Comparison of ENCODE assay signal across 8 cellular contexts in genomic region chr1:109788695-109789521, GRCh38. TPM values are rescaled to one million over a fixed set of nuclear protein-coding genes. Genes with fewer than 3 reads are reported as not detected.
DNase-seq lines count a peak whose midpoint lies in the region; ATAC-seq and TF ChIP-seq lines count a peak whose summit lies in the region.

No MANE protein-coding gene starts in this region.

- ATAC-seq in Right ventricle myocardium superior (ENCODE audit: poor library complexity) (no peak), RWPE2 (ENCODE audit: low read depth) (peak; percentile 39; the same call in 1 of the 3 replicates), thoracic aorta (ENCODE audit: insufficient number of reproducible peaks, low FRiP score, low read depth) (no peak), GM18870 (IDR thresholded peaks at IDR 0.05; ENCODE audit: unreplicated experiment) (no peak), HG03108 (IDR thresholded peaks at IDR 0.05; ENCODE audit: unreplicated experiment) (no peak)

- TF ChIP-seq CTCF in RWPE2 (IDR thresholded peaks at IDR 0.05; ENCODE audit: poor library complexity, severe bottlenecking) = peak; percentile 23
- TF ChIP-seq CTCF in epithelial cell of proximal tubule (conservative IDR thresholded peaks at IDR 0.05; ENCODE audit: low read depth, low read length) = peak; percentile 59
- TF ChIP-seq CTCF in thoracic aorta (IDR thresholded peaks at IDR 0.05) = peak; percentile 6

- intact Hi-C loops in cardiac septum (cut with DNase I) (no loop called here), Right ventricle myocardium superior (cut with DNase I) (loop anchor here (5.0 kb wide), 1 partner anchor 123 kb away; the partner anchor contains the start of gene CSF1)

- peak; percentile 75 for DNase-seq in cardiac septum (ENCODE audit: low spot score)
- DNase-seq in Right ventricle myocardium superior = no peak
- DNase-seq in RWPE2 (ENCODE audit: low spot score) = peak; percentile 50
- no peak for DNase-seq in epithelial cell of proximal tubule (ENCODE audit: low read depth)
- no peak for DNase-seq in thoracic aorta (ENCODE audit: low spot score)
- no peak for DNase-seq in NCI-H748 treated with DMSO at 0.1 percent for 48 hours (lab: John Stamatoyannopoulos, UW)

- H3K36me3 ChIP-seq in RWPE2 (ENCODE audit: low read depth) (no peaks in the 10 kb centered on the region), thoracic aorta (no peaks in the 10 kb centered on the region)

- peaks cover 40% of the 10 kb centered on the region for H3K4me1 ChIP-seq in RWPE2 (ENCODE audit: insufficient read depth, poor library complexity, severe bottlenecking)
- H3K4me1 ChIP-seq in thoracic aorta (ENCODE audit: control insufficient read depth in 1 of 2, low read depth in 2 of 2) = peaks cover 32 to 60% of the 10 kb centered on the region in 2 donors

- H3K4me3 ChIP-seq in RWPE2 (ENCODE audit: severe bottlenecking) (no peak overlapping the region), epithelial cell of proximal tubule (ENCODE audit: low read depth, low read length) (no peak overlapping the region), thoracic aorta (no peak overlapping the region)

- H3K27me3 ChIP-seq in RWPE2 (ENCODE audit: insufficient read depth, poor library complexity, severe bottlenecking) = no peaks in the 10 kb centered on the region
- no peaks in the 10 kb centered on the region for H3K27me3 ChIP-seq in thoracic aorta (replicated peaks; ENCODE audit: insufficient read depth)

- no peaks in the 10 kb centered on the region for H3K9me3 ChIP-seq in RWPE2 (ENCODE audit: severe bottlenecking)
- no peaks in the 10 kb centered on the region for H3K9me3 ChIP-seq in thoracic aorta

- H3K27ac ChIP-seq in RWPE2 (ENCODE audit: poor library complexity, severe bottlenecking) (no peak overlapping the region), thoracic aorta (no peak overlapping the region)

RNA-seq across cellular contexts. Expression of gene EPS8L3, which starts 25.2 kb away (rescaled TPM):
- total RNA-seq in cardiac septum (not detected), Right ventricle myocardium superior (not detected), epithelial cell of proximal tubule (not detected in 2 replicates), thoracic aorta (1 to 10 TPM in 1 of 2 donors, not detected in 1; 1.1 TPM)

RNA-seq across cellular contexts. Expression of gene GSTM3, which starts 48.1 kb away (rescaled TPM):
- 93.2 TPM for total RNA-seq in cardiac septum
- total RNA-seq in Right ventricle myocardium superior = 112 TPM
- total RNA-seq in epithelial cell of proximal tubule = 63.2 and 81.9 TPM in 2 replicates
- 10 to 100 TPM; 33.1 to 68.6 TPM for total RNA-seq in thoracic aorta

Comparison
In these comparisons a context has a peak if more than half of its experiments do, and no peak if none do; other contexts are left out.
1. DNase-seq: peak in cardiac septum (single experiment) and RWPE2 (single experiment); none in Right ventricle myocardium superior (single experiment), epithelial cell of proximal tubule (single experiment), thoracic aorta (single experiment) and NCI-H748 treated with DMSO at 0.1 percent for 48 hours (single experiment).
2. CTCF ChIP-seq: peak in every context shown above with its lines; median percentile 59 in epithelial cell of proximal tubule; 23 in RWPE2; 6 in thoracic aorta.